ENCODE assay signal across 8 cellular contexts in genomic region chr2:73779472-73780241, GRCh38. TPM values are rescaled to one million over a fixed set of nuclear protein-coding genes. Genes with fewer than 3 reads are reported as not detected.
A peak's percentile ranks its signal among the peaks of the same experiment; 100 is the strongest.
DNase-seq lines count a peak whose midpoint lies in the region; ATAC-seq and TF ChIP-seq lines count a peak whose summit lies in the region.

Gene DUSP11 (minus strand): TSS chr2:73780103. CDS start chr2:73779974, 129 bp downstream.

- DNase-seq in BJ (ENCODE audit: low read depth): peak; percentile 70
- peak; percentile 84 for DNase-seq in GM19238 (ENCODE audit: insufficient read length, low spot score)
- peak; percentile 67 for DNase-seq in NCI-H524 treated with DMSO at 0.1 percent for 48 hours (lab: John Stamatoyannopoulos, UW)
- peak; percentile 98 for DNase-seq in activated CD4-positive, alpha-beta T cell treated with anti-CD3 and anti-CD28 coated beads for 48 hours
- DNase-seq in coronary artery (ENCODE audit: low spot score): peak; percentile 94
- peak; percentile 98 for DNase-seq in left kidney (ENCODE audit: low read depth, low spot score)
- DNase-seq in stimulated activated CD4-positive, alpha-beta T cell treated with anti-CD3 and anti-CD28 coated beads, Interleukin-2, amount 100 ng/mL, for 4 hours (ENCODE audit: low read depth): peak; percentile 94

- peak; percentile 96 for TF ChIP-seq CTCF in BJ (IDR thresholded peaks at IDR 0.05; ENCODE audit: insufficient read depth, low read depth, low read length)
- TF ChIP-seq CTCF in coronary artery (IDR thresholded peaks at IDR 0.05): peak; percentile 94

- CTCF ChIA-PET in BJ (lab: Yijun Ruan, JAX): interaction anchor here (0.6 to 0.9 kb wide), 2 partner anchors 30 to 470 kb away, joined by 3 to 4 read pairs; no protein-coding TSS in a partner anchor

- ATAC-seq in HG03457 (IDR thresholded peaks at IDR 0.05; ENCODE audit: unreplicated experiment): peak; percentile 95

- POLR2A ChIA-PET in BJ (lab: Charles Lee): no interaction called here

- H3K27ac ChIP-seq in coronary artery: peak within 1 kb of the TSS; percentile 89 to 94

- peak within 1 kb of the TSS; percentile 100 for H3K4me3 ChIP-seq in BJ (ENCODE audit: low read depth, low read length)
- peak within 1 kb of the TSS; percentile 85 for H3K4me3 ChIP-seq in coronary artery

- no peaks in the 10 kb centered on the region for H3K27me3 ChIP-seq in BJ (ENCODE audit: control insufficient read depth, insufficient read depth, low read length)

- H3K36me3 ChIP-seq in BJ (ENCODE audit: control insufficient read depth, insufficient read depth, low read length): peaks cover 2% of the 10 kb centered on the region; the same call in 1 of the 2 replicates

RNA-seq across cellular contexts. Expression of gene DUSP11, which starts in this region (rescaled TPM):
- 19.7 and 33.8 TPM in 2 replicates for polyA plus RNA-seq in BJ (2011; rRNA removed)
- polyA minus RNA-seq in BJ (2011; rRNA and poly(A)+ RNA removed): 7.2 and 8.7 TPM in 2 replicates

Comparison
In these comparisons a context has a peak if more than half of its experiments do, and no peak if none do; other contexts are left out.
1. Peak in every context shown above with its lines: DNase-seq, ATAC-seq, H3K4me3 ChIP-seq and H3K27ac ChIP-seq.